1 cellular context compared by ENCODE assay signal in genomic region chr12:56127888-56128668, GRCh38.
A peak's percentile ranks its signal among the peaks of the same experiment; 100 is the strongest.
TF ChIP-seq lines count a peak whose summit lies in the region.

Gene ESYT1, plus strand, starts transcription at chr12:56128267. Its CDS starts 53 bp downstream, at chr12:56128320.

TF ChIP-seq in K562, 482 proteins besides CTCF, POLR2A, EP300 and RAD21 (continued from another document and continues in another):
- TF ChIP-seq ZNF407 (IDR thresholded peaks at IDR 0.05; ENCODE audit: low read depth), result no peak
- TF ChIP-seq HNRNPUL1 (IDR thresholded peaks at IDR 0.05; ENCODE audit: low read length), result no peak
- TF ChIP-seq JUNB (CRISPR knock-in tag; conservative IDR thresholded peaks at IDR 0.05), result peak; percentile 98
- TF ChIP-seq ZFX (CRISPR knock-in tag; IDR thresholded peaks at IDR 0.05), result peak; percentile 63
- TF ChIP-seq NR4A1 (CRISPR knock-in tag; IDR thresholded peaks at IDR 0.05), result no peak
- no peak for TF ChIP-seq NR4A1 (tag; IDR thresholded peaks at IDR 0.05)
- no peak for TF ChIP-seq ZBTB49 (CRISPR knock-in tag; IDR thresholded peaks at IDR 0.05; ENCODE audit: borderline replicate concordance)
- no peak for TF ChIP-seq ETS2 (tag; IDR thresholded peaks at IDR 0.05; ENCODE audit: borderline replicate concordance, poor library complexity, severe bottlenecking)
- no peak for TF ChIP-seq BCL6 (CRISPR knock-in tag; IDR thresholded peaks at IDR 0.05)
- TF ChIP-seq PML (IDR thresholded peaks at IDR 0.05; ENCODE audit: low read length), result peak; percentile 10
- TF ChIP-seq ZNF830 (CRISPR knock-in tag; IDR thresholded peaks at IDR 0.05), result 0 out of 2 replicates have a peak, but pooled peaks have one; percentile 57
- TF ChIP-seq SREBF2 (CRISPR knock-in tag; IDR thresholded peaks at IDR 0.05), result no peak
- TF ChIP-seq HMBOX1 (IDR thresholded peaks at IDR 0.05), result 0 out of 2 replicates have a peak, but pooled peaks have one; percentile 62
- no peak for TF ChIP-seq CBFA2T2 (conservative IDR thresholded peaks at IDR 0.05)
- no peak for TF ChIP-seq CHD2 (IDR thresholded peaks at IDR 0.05; ENCODE audit: low read depth, low read length)
- no peak for TF ChIP-seq TSC22D4 (tag; IDR thresholded peaks at IDR 0.05)
- peak; percentile 97 for TF ChIP-seq RBFOX2 (IDR thresholded peaks at IDR 0.05; ENCODE audit: low read depth, low read length)
- no peak for TF ChIP-seq ZNF384 (IDR thresholded peaks at IDR 0.05; ENCODE audit: low read depth, low read length)
- TF ChIP-seq L3MBTL2 (IDR thresholded peaks at IDR 0.05), result peak; percentile 93
- no peak for TF ChIP-seq ZNF695 (CRISPR knock-in tag; IDR thresholded peaks at IDR 0.05)
- TF ChIP-seq RNF2 (IDR thresholded peaks at IDR 0.05), result no peak; the same call in 1 of the 2 replicates
- TF ChIP-seq ILF3 (IDR thresholded peaks at IDR 0.05; ENCODE audit: borderline replicate concordance), result no peak
- no peak for TF ChIP-seq SMARCA4 (IDR thresholded peaks at IDR 0.05)
- no peak for TF ChIP-seq ARID3B (CRISPR knock-in tag; IDR thresholded peaks at IDR 0.05; ENCODE audit: borderline replicate concordance)
- no peak for TF ChIP-seq KDM2B (CRISPR knock-in tag; IDR thresholded peaks at IDR 0.05)
- peak in 1 of 2 experiments; percentile 61; a peak in 1 of 4 replicates for TF ChIP-seq TEAD1 (CRISPR knock-in tag; IDR thresholded peaks at IDR 0.05)
- TF ChIP-seq MXD1 (CRISPR knock-in tag; IDR thresholded peaks at IDR 0.05; ENCODE audit: borderline replicate concordance, poor library complexity, severe bottlenecking), result no peak
- TF ChIP-seq CBX8 (IDR thresholded peaks at IDR 0.05; ENCODE audit: borderline replicate concordance, extremely low read depth, low read depth, low read length, poor library complexity, severe bottlenecking), result no peak
- TF ChIP-seq ZNF431 (CRISPR knock-in tag; IDR thresholded peaks at IDR 0.05), result no peak
- TF ChIP-seq ZBED1 (IDR thresholded peaks at IDR 0.05), result no peak; the same call in 1 of the 2 replicates
- peak; percentile 37 to 90; a peak in 3 of 4 replicates for TF ChIP-seq SIN3A (IDR thresholded peaks at IDR 0.05; ENCODE audit: borderline replicate concordance in 2 of 2, control insufficient read depth in 1 of 2, low read depth in 2 of 2, low read length in 2 of 2)
- TF ChIP-seq ZBTB5 (IDR thresholded peaks at IDR 0.05), result peak; percentile 10; the same call in 1 of the 2 replicates
- TF ChIP-seq POU5F1 (IDR thresholded peaks at IDR 0.05; ENCODE audit: borderline replicate concordance, low read depth, low read length, partially characterized antibody), result no peak
- no peak for TF ChIP-seq ESRRB (CRISPR knock-in tag; IDR thresholded peaks at IDR 0.05; ENCODE audit: borderline replicate concordance)
- TF ChIP-seq HNRNPLL (IDR thresholded peaks at IDR 0.05; ENCODE audit: low read depth, low read length, poor library complexity, severe bottlenecking), result peak; percentile 74
- TF ChIP-seq GTF2A2 (tag; IDR thresholded peaks at IDR 0.05), result no peak
- TF ChIP-seq BHLHE40 (IDR thresholded peaks at IDR 0.05; ENCODE audit: low read length), result peak; percentile 99
- no peak for TF ChIP-seq EGR1 (conservative IDR thresholded peaks at IDR 0.05)
- peak; percentile 17; the same call in 1 of the 2 replicates for TF ChIP-seq SOX6 (IDR thresholded peaks at IDR 0.05)
- no peak for TF ChIP-seq ZBTB8A (IDR thresholded peaks at IDR 0.05; ENCODE audit: partially characterized antibody)
- peak; percentile 87 for TF ChIP-seq E2F3 (CRISPR knock-in tag; IDR thresholded peaks at IDR 0.05)
- TF ChIP-seq ASH1L (IDR thresholded peaks at IDR 0.05; ENCODE audit: borderline replicate concordance, low read depth, partially characterized antibody), result no peak
- TF ChIP-seq RFX5 (IDR thresholded peaks at IDR 0.05; ENCODE audit: low read depth, low read length), result 0 out of 2 replicates have a peak, but pooled peaks have one; percentile 66
- TF ChIP-seq CREB3L1 (IDR thresholded peaks at IDR 0.05; ENCODE audit: borderline replicate concordance, low read depth), result no peak
- peak; percentile 32; the same call in 1 of the 2 replicates for TF ChIP-seq ZNF395 (CRISPR knock-in tag; IDR thresholded peaks at IDR 0.05)
